25 cellular contexts compared by ENCODE assay signal in genomic region chr21:41447356-41447755, GRCh38. TPM values are rescaled to one million over a fixed set of nuclear protein-coding genes. Genes with fewer than 3 reads are reported as not detected.
DNase-seq lines count a peak whose midpoint lies in the region; ATAC-seq, FAIRE-seq and TF ChIP-seq lines count a peak whose summit lies in the region.
"Had no signal": no experiment of that assay in that cellular context is flagged by ENCODE, and none has a peak within 500 bp of the region (broad histone marks: within the 10 kb centered on the region; RNA-seq: fewer than 3 reads in every experiment).

No MANE protein-coding gene starts in this region.

- no peak overlapping the region for H2AK5ac ChIP-seq in H1 (ENCODE audit: low read depth, low read length)

- no peak overlapping the region for H2BK20ac ChIP-seq in H1 (ENCODE audit: low read length)

- intact Hi-C loops in Caco-2 (cut with micrococcal nuclease; ENCODE audit: unreplicated experiment), result loop anchor here (2.0 kb wide), 1 partner anchor 81 kb away; no protein-coding TSS in a partner anchor

- no peak overlapping the region for H3K18ac ChIP-seq in H1 (ENCODE audit: extremely low read depth, low read length)

- no peak for FAIRE-seq in H1 (lab: Jason Lieb, UNC)
- FAIRE-seq: A204.1, RCC 7860 had no signal

- H2BK5ac ChIP-seq in H1 (ENCODE audit: low read depth, low read length), result no peak overlapping the region

- H3K9me3 Mint-ChIP-seq in Caco-2 (ENCODE audit: unreplicated experiment), result no peaks in the 10 kb centered on the region
- H3K9me3 Mint-ChIP-seq: CD4-positive, alpha-beta T cell; GM23338 had no signal

- TF ChIP-seq EP300 in H1 (IDR thresholded peaks at IDR 0.05; ENCODE audit: borderline replicate concordance in 1 of 2, low read depth in 2 of 2, low read length in 2 of 2), result no peak

- CTCF ChIA-PET in Caco-2 (lab: Charles Lee) (no interaction called here), H1 (lab: Charles Lee; ENCODE audit: partially characterized antibody) (interaction anchor here (1.5 kb wide), 1 partner anchor 13 kb away, joined by 8 read pairs; no protein-coding TSS in a partner anchor)

- no peak overlapping the region for H2BK15ac ChIP-seq in H1 (ENCODE audit: low read length)

- H3K23ac ChIP-seq in H1 (ENCODE audit: insufficient read length), result no peak overlapping the region

- H3K27ac ChIP-seq in H1 (ENCODE audit: low read depth, low read length), result no peak overlapping the region
- H3K27ac ChIP-seq: BLaER1 treated with 17β-estradiol and CSF1 and Interleukin-3, amounts not matched to agents 10 nM and 100 nM had no signal

- H3K4me3 Mint-ChIP-seq in Caco-2 (ENCODE audit: unreplicated experiment), result no peak overlapping the region
- H3K4me3 Mint-ChIP-seq: CD4-positive, alpha-beta T cell; GM23338 had no signal

- H3K79me1 ChIP-seq in H1 (ENCODE audit: low read depth, low read length), result no peaks in the 10 kb centered on the region

- no peaks in the 10 kb centered on the region for H3K23me2 ChIP-seq in H1 (ENCODE audit: low read depth, low read length)

- TF ChIP-seq POLR2A in GM18505 (IDR thresholded peaks at IDR 0.05; ENCODE audit: borderline replicate concordance, extremely low read depth, insufficient read depth, insufficient read length) (peak; percentile 29), H1 (IDR thresholded peaks at IDR 0.05; ENCODE audit: control extremely low read depth in 1 of 2, low read depth in 2 of 2, low read length in 2 of 2) (no peak)

- no peak overlapping the region for H2AFZ ChIP-seq in H1 (ENCODE audit: low read length)
- H2AFZ ChIP-seq: GM23338 had no signal

- no peak overlapping the region for H3K9ac ChIP-seq in H1 (replicated peaks in 1 of 4; ENCODE audit: extremely low read depth in 1 of 4, low read depth in 3 of 4, low read length in 3 of 4)
- H3K9ac ChIP-seq: BLaER1 treated with 17β-estradiol and CSF1 and Interleukin-3, amounts not matched to agents 10 nM and 100 nM; SK-N-SH had no signal

- peak overlapping the region; percentile 47; the same call in 1 of the 2 replicates for H4K8ac ChIP-seq in H1 (ENCODE audit: extremely low read depth, insufficient read depth, low read length)

- H4K20me1 ChIP-seq in H1 (replicated peaks in 1 of 2; ENCODE audit: control insufficient read depth in 1 of 2, insufficient read depth in 2 of 2, low read length in 2 of 2), result no peaks in the 10 kb centered on the region
- H4K20me1 ChIP-seq: BLaER1 treated with 17β-estradiol and CSF1 and Interleukin-3, amounts not matched to agents 10 nM and 100 nM had no signal

- H3K56ac ChIP-seq in H1 (replicated peaks; ENCODE audit: insufficient read length, low read depth, low read length), result no peak overlapping the region

- peak; percentile 3 for DNase-seq in activated effector memory CD4-positive, alpha-beta T cell treated with anti-CD3 and anti-CD28 coated beads, Interleukin-2, amount 50 U/mL, for 16 hours
- no peak for DNase-seq in activated effector memory CD4-positive, alpha-beta T cell treated with Interleukin-2 at 50 U/mL for 16 hours
- DNase-seq in Caco-2 (no peak), H1 (ENCODE audit: low read depth in 1 of 2, low spot score in 2 of 2) (no peak), H7 (no peak), GOT3 (lab: John Stamatoyannopoulos, UW) (no peak)
- DNase-seq: DMS53, IMR-90, KG1, MG63, NCI-H2029, NCI-H446, NCI-H524 treated with DMSO at 0.1 percent for 48 hours, NCI-H774, SIG-M5, SK-N-SH had no signal

- no peak overlapping the region for H3K4ac ChIP-seq in H1 (replicated peaks; ENCODE audit: insufficient read length, low read depth, low read length)

- WGBS in H1 (ENCODE audit: extremely low coverage in 1 of 2, insufficient coverage in 1 of 2, insufficient read length in 1 of 2, insufficient replicate concordance in 2 of 2, low coverage in 1 of 2, low lambda C conversion rate in 2 of 2, missing lambda C conversion rate in 1 of 2), 2 experiments, result 92% methylated on average over 3 of the region's 3 CpGs; no CpG with 5 or more reads in 1 of the 2 experiments

- no peak overlapping the region for H4K5ac ChIP-seq in H1 (ENCODE audit: insufficient read length, low read depth, low read length)

- no peak for ATAC-seq in GM18505 (IDR thresholded peaks at IDR 0.05; ENCODE audit: unreplicated experiment)
- no peak for ATAC-seq in GM21619 (IDR thresholded peaks at IDR 0.05; ENCODE audit: unreplicated experiment)
- ATAC-seq: GM23338, HCT116 had no signal

- POLR2A ChIA-PET in Caco-2 (lab: Charles Lee), result no interaction called here
- POLR2A ChIA-PET in H1 (lab: Charles Lee; ENCODE audit: partially characterized antibody), result no interaction called here

- no peak overlapping the region for H4K91ac ChIP-seq in H1 (replicated peaks; ENCODE audit: insufficient read length, low read length)

- no TSS peak for BruUV-seq in Caco-2 (replicated peaks; lab: Mats Ljungman, UMichigan)

- H3K9me3 ChIP-seq in Caco-2 (peaks cover 5% of the 10 kb centered on the region; the same call in 1 of the 2 replicates), H1 (ENCODE audit: insufficient read depth in 2 of 2, low read depth in 1 of 2, low read length in 1 of 2) (no peaks in the 10 kb centered on the region)
- H3K9me3 ChIP-seq: MG63, SK-N-SH had no signal

- H3K4me1 Mint-ChIP-seq in Caco-2 (ENCODE audit: low read depth, unreplicated experiment), result peaks cover 14% of the 10 kb centered on the region

- no peaks in the 10 kb centered on the region for H3K27me3 ChIP-seq in Caco-2 (replicated peaks; ENCODE audit: control insufficient read depth, insufficient read depth, low read length)
- H3K27me3 ChIP-seq in H1 (replicated peaks in 1 of 4; ENCODE audit: control insufficient read depth in 3 of 4, extremely low read depth in 1 of 4, insufficient read depth in 3 of 4, low read length in 3 of 4), result no peaks in the 10 kb centered on the region
- no peaks in the 10 kb centered on the region for H3K27me3 ChIP-seq in H7 (ENCODE audit: control insufficient read depth, insufficient read depth, low read length)
- H3K27me3 ChIP-seq: BLaER1 treated with 17β-estradiol and CSF1 and Interleukin-3, amounts not matched to agents 10 nM and 100 nM; MG63 had no signal

- no peak overlapping the region for H3K4me2 ChIP-seq in H1 (ENCODE audit: insufficient read depth in 1 of 2, low read depth in 2 of 2, low read length in 2 of 2)
- H3K4me2 ChIP-seq: BLaER1 treated with 17β-estradiol and CSF1 and Interleukin-3, amounts not matched to agents 10 nM and 100 nM; GM23338; SK-N-SH had no signal

- no peak overlapping the region for H3K4me3 ChIP-seq in Caco-2 (ENCODE audit: low read depth, low read length)
- no peak overlapping the region for H3K4me3 ChIP-seq in H1 (ENCODE audit: extremely low read depth in 1 of 4, insufficient read depth in 2 of 4, low read depth in 3 of 4, low read length in 4 of 4)
- H3K4me3 ChIP-seq in H7 (ENCODE audit: insufficient read depth, low read depth, low read length), result no peak overlapping the region
- H3K4me3 ChIP-seq: BLaER1 treated with 17β-estradiol and CSF1 and Interleukin-3, amounts not matched to agents 10 nM and 100 nM; GM23338; MG63 had no signal

- peaks cover 17% of the 10 kb centered on the region for H3K36me3 Mint-ChIP-seq in Caco-2 (ENCODE audit: insufficient read depth, unreplicated experiment)

- no peaks in the 10 kb centered on the region for H3K79me2 ChIP-seq in H1 (ENCODE audit: control insufficient read depth in 1 of 2, insufficient read depth in 2 of 2, low read length in 2 of 2)

- peak overlapping the region; percentile 72 for H3K27ac Mint-ChIP-seq in Caco-2 (ENCODE audit: unreplicated experiment)
- H3K27ac Mint-ChIP-seq: CD4-positive, alpha-beta T cell; GM23338 had no signal

- no peak overlapping the region for H2BK120ac ChIP-seq in H1 (replicated peaks; ENCODE audit: low read depth, low read length)

- no peak overlapping the region for H3K14ac ChIP-seq in H1 (ENCODE audit: insufficient read length)

- no peak for TF ChIP-seq RAD21 in H1 (IDR thresholded peaks at IDR 0.05 in 1 of 2, conservative IDR thresholded peaks at IDR 0.05 in 1 of 2; ENCODE audit: low read depth in 2 of 2, low read length in 2 of 2)

- TF ChIP-seq CTCF in Caco-2 (IDR thresholded peaks at IDR 0.05; ENCODE audit: insufficient read depth in 1 of 2, low read depth in 1 of 2, low read length in 1 of 2, severe bottlenecking in 1 of 2, unreplicated experiment in 1 of 2), result no peak
- TF ChIP-seq CTCF in H1 (IDR thresholded peaks at IDR 0.05; ENCODE audit: control extremely low read depth in 1 of 3, insufficient read depth in 1 of 3, low read depth in 1 of 3, low read length in 3 of 3), result no peak

- no peaks in the 10 kb centered on the region for H3K27me3 Mint-ChIP-seq in Caco-2 (ENCODE audit: insufficient read depth, unreplicated experiment)
- H3K27me3 Mint-ChIP-seq: CD4-positive, alpha-beta T cell had no signal

- H3K36me3 ChIP-seq in Caco-2 (ENCODE audit: control insufficient read depth, insufficient read depth, low read length) (no peaks in the 10 kb centered on the region), H1 (ENCODE audit: control insufficient read depth in 2 of 4, insufficient read depth in 4 of 4, low read length in 3 of 4) (no peaks in the 10 kb centered on the region), H7 (replicated peaks; ENCODE audit: control insufficient read depth, insufficient read depth, low read length) (no peaks in the 10 kb centered on the region)

- H3K4me1 ChIP-seq in Caco-2 (peaks cover 18% of the 10 kb centered on the region), H1 (replicated peaks in 1 of 4; ENCODE audit: control insufficient read depth in 3 of 4, insufficient read depth in 4 of 4, low read length in 3 of 4) (no peaks in the 10 kb centered on the region)

- H2BK12ac ChIP-seq in H1 (ENCODE audit: low read depth, low read length), result no peak overlapping the region

TF ChIP-seq in H1, 55 proteins besides CTCF, POLR2A, EP300 and RAD21 (continues in another document):
- no peak for TF ChIP-seq POU5F1 (IDR thresholded peaks at IDR 0.05; ENCODE audit: low read depth, low read length)
- TF ChIP-seq CREB1 (IDR thresholded peaks at IDR 0.05), result no peak
- TF ChIP-seq BRCA1 (IDR thresholded peaks at IDR 0.05; ENCODE audit: low read depth, low read length), result no peak

RNA-seq across cellular contexts. Expression of gene MX1, which starts 21.3 kb away (rescaled TPM):
- total RNA-seq in Caco-2 (2022), result 16.3 and 18.9 TPM in 2 replicates
- 3.1 and 3.8 TPM in 2 replicates for total RNA-seq in H1 (2021; fragmentation: NEBNext Ultra II Directional; extraction: Animal tissue kit (Norgen Biotek cat#: 25700))
- polyA plus RNA-seq in H1 (2011; rRNA removed), result 5.1 and 5.7 TPM in 2 replicates
- 4.8 TPM for polyA plus RNA-seq in H1 (2011; cell fraction: cytosol; rRNA removed)
- polyA plus RNA-seq in H1 (2011; cell fraction: nucleus; rRNA removed), result 9.7 TPM
- 3.9 to 7.5 TPM (median 7.1 TPM) in 4 replicates for polyA plus RNA-seq in H1 (2012, experiment 1 of 2)
- 3.5 TPM for polyA plus RNA-seq in H1 (2012, experiment 2 of 2)
- polyA plus RNA-seq in H1 (2013, experiment 1 of 2), result 1.6 TPM
- polyA plus RNA-seq in H1 (2013, experiment 2 of 2), result 1.1 TPM
- 9.2 and 13.0 TPM in 2 replicates for polyA minus RNA-seq in H1 (2011; rRNA and poly(A)+ RNA removed)
- polyA minus RNA-seq in H1 (2011; cell fraction: cytosol; rRNA and poly(A)+ RNA removed), result 7.9 TPM
- polyA minus RNA-seq in H1 (2011; cell fraction: nucleus; rRNA and poly(A)+ RNA removed), result 13.8 TPM
- 1.6 and 3.9 TPM in 2 replicates for total RNA-seq in H7 (2014; rRNA removed; shearing (Covaris generic))
- total RNA-seq: G401 had no signal
